ENCODE assay signal across 23 cellular contexts in the genomic region with DNA sequence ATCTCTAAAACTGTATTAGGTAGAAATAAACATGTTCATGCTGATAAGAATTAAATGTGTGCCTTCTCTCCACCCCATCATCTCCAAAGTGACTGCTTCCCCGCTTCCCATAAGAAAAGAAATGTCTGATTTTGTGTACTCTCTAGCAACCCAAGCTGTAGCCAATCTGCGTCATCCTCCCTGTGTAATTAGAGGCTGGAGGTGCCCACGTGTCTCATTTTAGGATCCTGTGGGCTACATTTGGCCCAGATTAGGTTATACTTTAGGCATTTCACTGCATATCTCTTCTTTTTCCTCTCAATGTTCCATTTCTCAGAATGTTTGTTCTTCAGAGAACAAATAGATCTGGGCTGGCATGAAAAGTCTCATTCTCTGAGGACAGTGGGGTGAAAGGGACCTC. TPM values are rescaled to one million over a fixed set of nuclear protein-coding genes. Genes with fewer than 3 reads are reported as not detected.
A peak's percentile ranks its signal among the peaks of the same experiment; 100 is the strongest.
DNase-seq lines count a peak whose midpoint lies in the region; ATAC-seq and TF ChIP-seq lines count a peak whose summit lies in the region.
"Had no signal": no experiment of that assay in that cellular context is flagged by ENCODE, and none has a peak within 500 bp of the region (broad histone marks: within the 10 kb centered on the region; RNA-seq: fewer than 3 reads in every experiment).

No MANE protein-coding gene starts in this region.

- no peaks in the 10 kb centered on the region for H4K20me1 ChIP-seq in neural progenitor cell (ENCODE audit: low read depth)
- H4K20me1 ChIP-seq: BLaER1 treated with 17β-estradiol and CSF1 and Interleukin-3, amounts not matched to agents 10 nM and 100 nM had no signal

- TF ChIP-seq EP300 in transverse colon (IDR thresholded peaks at IDR 0.05; ENCODE audit: low read depth): no peak

- DNase-seq in dorsolateral prefrontal cortex (peak in 3 of 10 donors; percentile 36 to 58 (median 57)), neural progenitor cell (ENCODE audit: low spot score) (no peak), substantia nigra (lab: John Stamatoyannopoulos, UW) (no peak), transverse colon (no peak)
- DNase-seq in activated CD4-positive, alpha-beta T cell treated with anti-CD3 and anti-CD28 coated beads for 1 hour: no peak
- DNase-seq in stimulated activated naive CD8-positive, alpha-beta T cell treated with anti-CD3 and anti-CD28 coated beads, Interleukin-15, Interleukin-2, amounts not matched to agents 100 U/mL and 50 U/mL, for 24 hours: no peak
- DNase-seq: AML-193; CD4-positive, alpha-beta T cell; GOT3; HCEC 1CT; KG1; MG63; NCI-H1105 treated with DMSO at 0.1 percent for 48 hours; NCI-H146; NCI-H1930; NCI-H2107; NCI-H446; NCI-H524 treated with DMSO at 0.1 percent for 48 hours; NCI-H774; SIG-M5 had no signal

- H3K36me3 ChIP-seq in neural progenitor cell (no peaks in the 10 kb centered on the region), transverse colon (no peaks in the 10 kb centered on the region)
- H3K36me3 ChIP-seq: BLaER1 treated with 17β-estradiol and CSF1 and Interleukin-3, amounts not matched to agents 10 nM and 100 nM; MG63 had no signal

- no peak for TF ChIP-seq POLR2A in transverse colon (IDR thresholded peaks at IDR 0.05)

- H3K4me1 ChIP-seq in neural progenitor cell (peaks cover 3% of the 10 kb centered on the region), transverse colon (no peaks in the 10 kb centered on the region)
- H3K4me1 ChIP-seq: A549 had no signal

- H2AFZ ChIP-seq in neural progenitor cell (replicated peaks): peak overlapping the region; percentile 37

- peak overlapping the region in 7 of 59 donors; percentile 4 to 40 (median 21) for H3K4me3 ChIP-seq in dorsolateral prefrontal cortex
- no peak overlapping the region for H3K4me3 ChIP-seq in neural progenitor cell
- no peak overlapping the region for H3K4me3 ChIP-seq in transverse colon
- H3K4me3 ChIP-seq: A549; BLaER1 treated with 17β-estradiol and CSF1 and Interleukin-3, amounts not matched to agents 10 nM and 100 nM; MG63 had no signal

- H3K27me3 Mint-ChIP-seq in neural progenitor cell (ENCODE audit: insufficient read depth, low read depth): peaks cover 3% of the 10 kb centered on the region

- H3K9me3 ChIP-seq in neural progenitor cell (ENCODE audit: low read depth) (no peaks in the 10 kb centered on the region), transverse colon (no peaks in the 10 kb centered on the region)
- H3K9me3 ChIP-seq: A549; BLaER1 treated with 17β-estradiol and CSF1 and Interleukin-3, amounts not matched to agents 10 nM and 100 nM; MG63 had no signal

- H3F3A ChIP-seq in neural progenitor cell (ENCODE audit: low read depth): peaks cover 6% of the 10 kb centered on the region

- in situ Hi-C loops in transverse colon (cut with MboI; ENCODE audit: low pct_ligation_motif_present in 1 of 4, low pct_unique_long_range_greater_than_20kb in 1 of 4, low sequenced_read_pairs in 3 of 4): no loop called here

- no peak overlapping the region for H3K4me3 Mint-ChIP-seq in neural progenitor cell
- H3K4me3 Mint-ChIP-seq: CD4-positive, alpha-beta T cell had no signal

- no peak overlapping the region for H3K4me2 ChIP-seq in neural progenitor cell
- H3K4me2 ChIP-seq: A549; BLaER1 treated with 17β-estradiol and CSF1 and Interleukin-3, amounts not matched to agents 10 nM and 100 nM had no signal

- TF ChIP-seq CTCF in dorsolateral prefrontal cortex (IDR thresholded peaks at IDR 0.05 in 54 of 56, conservative IDR thresholded peaks at IDR 0.05 in 2 of 56; ENCODE audit: low read depth in 1 of 56, partially characterized antibody in 56 of 56) (no peak), neural progenitor cell (IDR thresholded peaks at IDR 0.05) (no peak), transverse colon (IDR thresholded peaks at IDR 0.05) (no peak)

- H3K27ac ChIP-seq in angular gyrus (ENCODE audit: low read depth, low read length) (peak overlapping the region; percentile 42), dorsolateral prefrontal cortex (peak overlapping the region in 54 of 59 donors; percentile 6 to 80 (median 63)), neural progenitor cell (no peak overlapping the region), substantia nigra (ENCODE audit: low read depth, low read length, poor library complexity, severe bottlenecking) (peak overlapping the region; percentile 49), transverse colon (no peak overlapping the region)
- H3K27ac ChIP-seq: A549; BLaER1 treated with 17β-estradiol and CSF1 and Interleukin-3, amounts not matched to agents 10 nM and 100 nM had no signal

- H3K36me3 Mint-ChIP-seq in neural progenitor cell: peaks cover 1% of the 10 kb centered on the region

- ATAC-seq in stimulated activated naive CD8-positive, alpha-beta T cell treated with anti-CD3 and anti-CD28 coated beads, Interleukin-15, Interleukin-2, amounts not matched to agents 100 U/mL and 50 U/mL, for 24 hours: no peak
- ATAC-seq: A549 had no signal

- H3K9me3 Mint-ChIP-seq in neural progenitor cell: no peaks in the 10 kb centered on the region
- H3K9me3 Mint-ChIP-seq: CD4-positive, alpha-beta T cell had no signal

- H3K9ac ChIP-seq in neural progenitor cell: no peak overlapping the region
- H3K9ac ChIP-seq: BLaER1 treated with 17β-estradiol and CSF1 and Interleukin-3, amounts not matched to agents 10 nM and 100 nM had no signal

- H3K27ac Mint-ChIP-seq in neural progenitor cell: no peak overlapping the region
- H3K27ac Mint-ChIP-seq: CD4-positive, alpha-beta T cell had no signal

- no peaks in the 10 kb centered on the region for H3K79me2 ChIP-seq in neural progenitor cell (ENCODE audit: low read depth)

- WGBS in transverse colon (ENCODE audit: low coverage in 1 of 2), 2 donors: 87 to 93% methylated on average over 3 of the region's 3 CpGs

- intact Hi-C loops in dorsolateral prefrontal cortex (cut with DNase I) (no loop called here), transverse colon (cut with DNase I; ENCODE audit: low total_unique reads) (no loop called here)

- H3K27me3 ChIP-seq in dorsolateral prefrontal cortex (no peaks in the 10 kb centered on the region), neural progenitor cell (no peaks in the 10 kb centered on the region), transverse colon (no peaks in the 10 kb centered on the region)
- H3K27me3 ChIP-seq: BLaER1 treated with 17β-estradiol and CSF1 and Interleukin-3, amounts not matched to agents 10 nM and 100 nM; MG63 had no signal

- peaks cover 2% of the 10 kb centered on the region for H3K4me1 Mint-ChIP-seq in neural progenitor cell

RNA-seq across cellular contexts. Expression of gene ZNF148, which starts 19.3 kb away (rescaled TPM):
- total RNA-seq in dorsolateral prefrontal cortex (10 to 100 TPM; 55.2 to 94.4 (median 74.4) TPM), neural progenitor cell (ENCODE audit: low replicate concordance) (24.2 and 37.1 TPM in 2 replicates), transverse colon (10 to 100 TPM; 23.6 to 30.3 (median 27.6) TPM)

Comparison
In these comparisons a context has a peak if more than half of its experiments do, and no peak if none do; other contexts are left out.
1. H3K27ac ChIP-seq: peak in angular gyrus (single experiment), dorsolateral prefrontal cortex (54 of 59) and substantia nigra (single experiment); none in neural progenitor cell (single experiment) and transverse colon (0 of 4).